Comparison of ENCODE assay signal across 1 cellular context in the genomic region with DNA sequence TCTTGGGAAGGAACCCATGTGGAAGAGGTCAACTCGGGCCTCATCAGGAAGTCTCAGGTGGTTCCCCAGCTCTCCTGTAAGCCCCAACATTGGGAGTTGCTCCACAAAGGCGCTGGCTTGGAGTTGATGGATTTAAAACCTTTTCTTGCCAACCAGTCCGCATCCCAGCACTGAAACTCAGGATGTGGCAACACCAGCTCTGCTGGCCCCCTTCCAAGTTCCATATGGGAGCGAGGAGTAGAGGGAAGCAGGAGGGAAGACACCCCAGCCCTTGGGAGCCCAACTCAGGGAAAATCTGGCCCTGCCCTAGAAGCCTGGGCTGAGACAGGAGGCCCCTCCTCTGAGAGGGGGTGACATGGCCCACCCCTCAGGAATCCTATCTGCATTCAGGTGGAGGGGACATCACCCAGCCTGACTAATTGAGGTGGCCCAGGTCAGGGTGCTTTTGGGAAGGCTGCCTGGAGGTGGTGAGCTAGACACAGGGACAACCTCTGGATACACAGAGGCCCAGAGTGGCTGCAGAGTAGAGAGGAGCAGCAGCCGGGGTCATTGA.
TF ChIP-seq lines count a peak whose summit lies in the region.

No MANE protein-coding gene starts in this region.

TF ChIP-seq in GM23338, 12 proteins besides CTCF, POLR2A, EP300 and RAD21 (continued from another document):
- TF ChIP-seq, protein P1, sequence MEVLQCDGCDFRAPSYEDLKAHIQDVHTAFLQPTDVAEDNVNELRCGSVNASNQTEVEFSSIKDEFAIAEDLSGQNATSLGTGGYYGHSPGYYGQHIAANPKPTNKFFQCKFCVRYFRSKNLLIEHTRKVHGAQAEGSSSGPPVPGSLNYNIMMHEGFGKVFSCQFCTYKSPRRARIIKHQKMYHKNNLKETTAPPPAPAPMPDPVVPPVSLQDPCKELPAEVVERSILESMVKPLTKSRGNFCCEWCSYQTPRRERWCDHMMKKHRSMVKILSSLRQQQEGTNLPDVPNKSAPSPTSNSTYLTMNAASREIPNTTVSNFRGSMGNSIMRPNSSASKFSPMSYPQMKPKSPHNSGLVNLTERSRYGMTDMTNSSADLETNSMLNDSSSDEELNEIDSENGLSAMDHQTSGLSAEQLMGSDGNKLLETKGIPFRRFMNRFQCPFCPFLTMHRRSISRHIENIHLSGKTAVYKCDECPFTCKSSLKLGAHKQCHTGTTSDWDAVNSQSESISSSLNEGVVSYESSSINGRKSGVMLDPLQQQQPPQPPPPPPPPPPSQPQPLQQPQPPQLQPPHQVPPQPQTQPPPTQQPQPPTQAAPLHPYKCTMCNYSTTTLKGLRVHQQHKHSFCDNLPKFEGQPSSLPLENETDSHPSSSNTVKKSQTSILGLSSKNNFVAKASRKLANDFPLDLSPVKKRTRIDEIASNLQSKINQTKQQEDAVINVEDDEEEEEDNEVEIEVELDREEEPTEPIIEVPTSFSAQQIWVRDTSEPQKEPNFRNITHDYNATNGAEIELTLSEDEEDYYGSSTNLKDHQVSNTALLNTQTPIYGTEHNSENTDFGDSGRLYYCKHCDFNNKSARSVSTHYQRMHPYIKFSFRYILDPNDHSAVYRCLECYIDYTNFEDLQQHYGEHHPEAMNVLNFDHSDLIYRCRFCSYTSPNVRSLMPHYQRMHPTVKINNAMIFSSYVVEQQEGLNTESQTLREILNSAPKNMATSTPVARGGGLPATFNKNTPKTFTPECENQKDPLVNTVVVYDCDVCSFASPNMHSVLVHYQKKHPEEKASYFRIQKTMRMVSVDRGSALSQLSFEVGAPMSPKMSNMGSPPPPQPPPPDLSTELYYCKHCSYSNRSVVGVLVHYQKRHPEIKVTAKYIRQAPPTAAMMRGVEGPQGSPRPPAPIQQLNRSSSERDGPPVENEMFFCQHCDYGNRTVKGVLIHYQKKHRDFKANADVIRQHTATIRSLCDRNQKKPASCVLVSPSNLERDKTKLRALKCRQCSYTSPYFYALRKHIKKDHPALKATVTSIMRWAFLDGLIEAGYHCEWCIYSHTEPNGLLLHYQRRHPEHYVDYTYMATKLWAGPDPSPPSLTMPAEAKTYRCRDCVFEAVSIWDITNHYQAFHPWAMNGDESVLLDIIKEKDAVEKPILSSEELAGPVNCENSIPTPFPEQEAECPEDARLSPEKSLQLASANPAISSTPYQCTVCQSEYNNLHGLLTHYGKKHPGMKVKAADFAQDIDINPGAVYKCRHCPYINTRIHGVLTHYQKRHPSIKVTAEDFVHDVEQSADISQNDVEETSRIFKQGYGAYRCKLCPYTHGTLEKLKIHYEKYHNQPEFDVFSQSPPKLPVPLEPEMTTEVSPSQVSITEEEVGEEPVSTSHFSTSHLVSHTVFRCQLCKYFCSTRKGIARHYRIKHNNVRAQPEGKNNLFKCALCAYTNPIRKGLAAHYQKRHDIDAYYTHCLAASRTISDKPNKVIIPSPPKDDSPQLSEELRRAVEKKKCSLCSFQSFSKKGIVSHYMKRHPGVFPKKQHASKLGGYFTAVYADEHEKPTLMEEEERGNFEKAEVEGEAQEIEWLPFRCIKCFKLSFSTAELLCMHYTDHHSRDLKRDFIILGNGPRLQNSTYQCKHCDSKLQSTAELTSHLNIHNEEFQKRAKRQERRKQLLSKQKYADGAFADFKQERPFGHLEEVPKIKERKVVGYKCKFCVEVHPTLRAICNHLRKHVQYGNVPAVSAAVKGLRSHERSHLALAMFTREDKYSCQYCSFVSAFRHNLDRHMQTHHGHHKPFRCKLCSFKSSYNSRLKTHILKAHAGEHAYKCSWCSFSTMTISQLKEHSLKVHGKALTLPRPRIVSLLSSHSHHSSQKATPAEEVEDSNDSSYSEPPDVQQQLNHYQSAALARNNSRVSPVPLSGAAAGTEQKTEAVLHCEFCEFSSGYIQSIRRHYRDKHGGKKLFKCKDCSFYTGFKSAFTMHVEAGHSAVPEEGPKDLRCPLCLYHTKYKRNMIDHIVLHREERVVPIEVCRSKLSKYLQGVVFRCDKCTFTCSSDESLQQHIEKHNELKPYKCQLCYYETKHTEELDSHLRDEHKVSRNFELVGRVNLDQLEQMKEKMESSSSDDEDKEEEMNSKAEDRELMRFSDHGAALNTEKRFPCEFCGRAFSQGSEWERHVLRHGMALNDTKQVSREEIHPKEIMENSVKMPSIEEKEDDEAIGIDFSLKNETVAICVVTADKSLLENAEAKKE (CRISPR knock-in tag; IDR thresholded peaks at IDR 0.05) = no peak
- TF ChIP-seq NANOG (IDR thresholded peaks at IDR 0.05; ENCODE audit: borderline replicate concordance) = no peak
- no peak for TF ChIP-seq STAT1 (IDR thresholded peaks at IDR 0.05; ENCODE audit: unreplicated experiment)
- TF ChIP-seq, protein P2, sequence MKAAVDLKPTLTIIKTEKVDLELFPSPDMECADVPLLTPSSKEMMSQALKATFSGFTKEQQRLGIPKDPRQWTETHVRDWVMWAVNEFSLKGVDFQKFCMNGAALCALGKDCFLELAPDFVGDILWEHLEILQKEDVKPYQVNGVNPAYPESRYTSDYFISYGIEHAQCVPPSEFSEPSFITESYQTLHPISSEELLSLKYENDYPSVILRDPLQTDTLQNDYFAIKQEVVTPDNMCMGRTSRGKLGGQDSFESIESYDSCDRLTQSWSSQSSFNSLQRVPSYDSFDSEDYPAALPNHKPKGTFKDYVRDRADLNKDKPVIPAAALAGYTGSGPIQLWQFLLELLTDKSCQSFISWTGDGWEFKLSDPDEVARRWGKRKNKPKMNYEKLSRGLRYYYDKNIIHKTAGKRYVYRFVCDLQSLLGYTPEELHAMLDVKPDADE (IDR thresholded peaks at IDR 0.05) = no peak
- TF ChIP-seq EZH2 (IDR thresholded peaks at IDR 0.05; ENCODE audit: low read depth, unreplicated experiment) = no peak
- TF ChIP-seq CREB1 (CRISPR knock-in tag; IDR thresholded peaks at IDR 0.05; ENCODE audit: low read depth) = no peak
